Comparison of ENCODE assay signal across 8 cellular contexts in the genomic region with DNA sequence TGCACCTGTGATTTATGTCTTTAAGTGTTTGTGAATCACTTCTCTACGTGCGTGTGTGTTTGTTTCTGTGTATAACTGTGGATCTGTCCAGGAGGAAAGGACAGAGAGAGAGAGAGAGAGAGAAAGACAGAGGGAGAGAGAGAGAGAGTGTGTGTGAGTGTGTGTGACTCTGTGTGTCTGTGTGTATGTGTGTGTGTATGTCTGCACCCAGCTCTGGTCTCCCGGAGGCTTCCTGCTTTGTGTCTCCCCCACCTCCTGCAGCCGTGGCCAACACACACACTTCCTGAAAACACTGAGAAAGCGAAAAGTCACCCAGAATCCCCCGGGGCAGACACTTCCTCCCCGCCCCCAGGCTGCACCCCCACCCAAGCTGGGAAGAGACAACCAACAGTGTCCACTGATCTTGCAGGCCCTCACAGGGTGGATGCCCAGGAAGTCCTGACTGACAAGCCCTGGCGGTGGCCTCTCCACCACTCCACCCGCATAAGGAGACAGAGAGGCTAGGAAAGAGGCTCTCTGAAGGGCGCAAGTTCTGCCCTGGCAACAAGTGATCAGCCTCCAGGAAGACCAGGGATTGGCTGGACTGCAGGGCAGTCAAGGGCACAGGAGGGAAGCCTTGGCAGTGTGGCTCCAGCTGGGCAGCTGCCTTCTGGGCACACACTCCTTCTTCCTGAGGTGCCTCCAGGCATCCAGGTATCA.
A peak's percentile ranks its signal among the peaks of the same experiment; 100 is the strongest.
DNase-seq lines count a peak whose midpoint lies in the region; ATAC-seq lines count a peak whose summit lies in the region.

No MANE protein-coding gene starts in this region.

- no peaks in the 10 kb centered on the region for H3K27me3 ChIP-seq in layer of hippocampus (ENCODE audit: control insufficient read depth, insufficient read depth, low read length)

- DNase-seq in AG08395 (ENCODE audit: low spot score) (peak; percentile 97), NCI-H2227 (lab: John Stamatoyannopoulos, UW; ENCODE audit: unreplicated experiment) (peak; percentile 91), caudate nucleus (lab: John Stamatoyannopoulos, UW) (peak in 59 of 61 donors; percentile 7 to 97 (median 70))
- DNase-seq in activated CD4-positive, CD25-positive, alpha-beta regulatory T cell (lab: John Stamatoyannopoulos, UW), result peak; percentile 71 to 76 (median 74)
- peak; percentile 67 to 78 for DNase-seq in stimulated activated CD4-positive, alpha-beta T cell treated with anti-CD3 and anti-CD28 coated beads, Interleukin-15, amount 100 ng/mL, for 48 hours (ENCODE audit: low read depth in 2 of 2)

- H3K27ac ChIP-seq in caudate nucleus (ENCODE audit: low read depth, low read length) (peak overlapping the region; percentile 87), layer of hippocampus (ENCODE audit: low read depth, low read length) (peak overlapping the region; percentile 89)

- ATAC-seq in GM18870 (IDR thresholded peaks at IDR 0.05; ENCODE audit: unreplicated experiment) (peak; percentile 58), HG03103 (IDR thresholded peaks at IDR 0.05; ENCODE audit: low read depth, unreplicated experiment) (peak; percentile 77)

Comparison
In these comparisons a context has a peak if more than half of its experiments do, and no peak if none do; other contexts are left out.
1. Peak in every context shown above with its lines: DNase-seq, ATAC-seq and H3K27ac ChIP-seq.